8 cellular contexts compared by ENCODE assay signal in genomic region chr3:47250309-47251060, GRCh38. TPM values are rescaled to one million over a fixed set of nuclear protein-coding genes. Genes with fewer than 3 reads are reported as not detected.
DNase-seq lines count a peak whose midpoint lies in the region; ATAC-seq and TF ChIP-seq lines count a peak whose summit lies in the region.

No MANE protein-coding gene starts in this region.

- no peak overlapping the region for H3K9ac ChIP-seq in NT2/D1 (ENCODE audit: insufficient read length, low read depth)

- no peaks in the 10 kb centered on the region for H3K27me3 ChIP-seq in NT2/D1 (ENCODE audit: insufficient read depth, insufficient read length)
- H3K27me3 ChIP-seq in osteoblast (ENCODE audit: insufficient read depth, low read length) = no peaks in the 10 kb centered on the region
- H3K27me3 ChIP-seq in ascending aorta = no peaks in the 10 kb centered on the region

- no peaks in the 10 kb centered on the region for H3K79me2 ChIP-seq in osteoblast (ENCODE audit: insufficient read depth, low read length)

- no peak overlapping the region for H3K27ac ChIP-seq in osteoblast (ENCODE audit: low read depth, low read length)
- H3K27ac ChIP-seq in ascending aorta = no peak overlapping the region

- ATAC-seq in GM18520 (IDR thresholded peaks at IDR 0.05; ENCODE audit: unreplicated experiment) = no peak

- H3K4me3 ChIP-seq in NT2/D1 (ENCODE audit: insufficient read length, low read depth) (no peak overlapping the region), epithelial cell of proximal tubule (ENCODE audit: low read depth, low read length) (no peak overlapping the region), osteoblast (ENCODE audit: insufficient read depth, low read length) (no peak overlapping the region), ascending aorta (no peak overlapping the region)

- no peaks in the 10 kb centered on the region for H3K36me3 ChIP-seq in NT2/D1 (ENCODE audit: insufficient read depth, insufficient read length, low read length)
- H3K36me3 ChIP-seq in osteoblast (ENCODE audit: insufficient read depth, low read length) = no peaks in the 10 kb centered on the region
- H3K36me3 ChIP-seq in ascending aorta = no peaks in the 10 kb centered on the region

- H3K9me3 ChIP-seq in NT2/D1 (ENCODE audit: insufficient read depth, low read length) = no peaks in the 10 kb centered on the region
- no peaks in the 10 kb centered on the region for H3K9me3 ChIP-seq in osteoblast (ENCODE audit: low read depth, low read length)
- H3K9me3 ChIP-seq in ascending aorta = no peaks in the 10 kb centered on the region

- H3K4me1 ChIP-seq in NT2/D1 (ENCODE audit: insufficient read depth, insufficient read length) (peaks cover 7% of the 10 kb centered on the region), osteoblast (ENCODE audit: insufficient read depth, low read length) (no peaks in the 10 kb centered on the region), ascending aorta (no peaks in the 10 kb centered on the region)

- no peaks in the 10 kb centered on the region for H4K20me1 ChIP-seq in osteoblast (ENCODE audit: insufficient read depth, low read length)

- H3K4me2 ChIP-seq in osteoblast (ENCODE audit: insufficient read depth, low read length) = no peak overlapping the region

- TF ChIP-seq CTCF in GM12872 (IDR thresholded peaks at IDR 0.05; ENCODE audit: insufficient read depth, low read depth, low read length) (peak; percentile 48), epithelial cell of proximal tubule (conservative IDR thresholded peaks at IDR 0.05; ENCODE audit: low read depth, low read length) (peak; percentile 62), osteoblast (IDR thresholded peaks at IDR 0.05; ENCODE audit: extremely low read depth, low read depth, low read length) (peak; percentile 37), ascending aorta (IDR thresholded peaks at IDR 0.05) (peak in 1 of 3 experiments; percentile 36)

- intact Hi-C loops in ascending aorta (cut with DNase I) = no loop called here

- no peak overlapping the region for H2AFZ ChIP-seq in osteoblast (ENCODE audit: low read length)

- peak; percentile 27 for DNase-seq in NT2/D1 (ENCODE audit: low read depth, low spot score)
- DNase-seq in epithelial cell of proximal tubule (ENCODE audit: low read depth) = no peak
- DNase-seq in osteoblast (ENCODE audit: insufficient read length, low spot score, missing footprints) = peak; percentile 92
- DNase-seq in NCI-H1092 (lab: John Stamatoyannopoulos, UW) = no peak
- no peak for DNase-seq in foreskin melanocyte
- DNase-seq in ascending aorta (ENCODE audit: low spot score in 2 of 2) = no peak

RNA-seq across cellular contexts. Expression of gene KIF9, which starts 32.1 kb away (rescaled TPM):
- total RNA-seq in epithelial cell of proximal tubule (7.8 and 16.1 TPM in 2 replicates), osteoblast (3.5 and 5.1 TPM in 2 replicates), ascending aorta (not detected)

RNA-seq across cellular contexts. Expression of gene KLHL18, which starts 32.3 kb away (rescaled TPM):
- total RNA-seq in epithelial cell of proximal tubule (13.7 and 24.3 TPM in 2 replicates), osteoblast (17.1 and 21.4 TPM in 2 replicates), ascending aorta (1.8 TPM)

Comparison
In these comparisons a context has a peak if more than half of its experiments do, and no peak if none do; other contexts are left out.
1. DNase-seq: peak in NT2/D1 (single experiment) and osteoblast (single experiment); none in epithelial cell of proximal tubule (single experiment), NCI-H1092 (single experiment), foreskin melanocyte (single experiment) and ascending aorta (0 of 2).